Comparison of ENCODE assay signal across 15 cellular contexts in the genomic region with DNA sequence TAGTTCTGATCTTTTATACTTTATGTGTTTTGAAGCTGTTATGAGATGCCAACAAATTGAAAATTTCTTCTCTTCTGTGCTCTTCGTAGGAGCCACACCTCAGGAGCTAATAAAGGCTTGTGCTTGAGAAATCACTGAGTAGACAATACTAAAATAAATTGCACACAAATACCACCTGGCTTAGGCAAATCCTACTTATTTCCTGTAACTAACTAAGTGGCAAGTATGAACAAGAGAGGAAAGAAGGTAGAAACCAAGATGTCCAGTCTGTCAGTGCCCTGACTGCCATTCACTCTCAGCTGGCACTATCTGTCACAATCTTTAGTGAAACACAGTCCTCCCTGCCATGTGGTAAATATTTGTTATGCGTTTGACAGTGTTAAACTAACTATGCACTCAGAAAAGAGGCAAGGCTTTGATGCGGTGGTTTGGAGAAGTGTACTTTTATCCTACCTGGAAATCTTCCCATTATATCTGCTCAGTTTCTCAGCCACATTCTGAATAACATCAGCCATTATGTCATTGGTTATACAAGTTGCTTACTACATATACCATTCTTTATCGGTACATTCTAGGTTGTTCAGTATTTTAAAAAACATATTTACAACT.
DNase-seq lines count a peak whose midpoint lies in the region; ATAC-seq, FAIRE-seq and TF ChIP-seq lines count a peak whose summit lies in the region.
"Had no signal": no experiment of that assay in that cellular context is flagged by ENCODE, and none has a peak within 500 bp of the region (broad histone marks: within the 10 kb centered on the region; RNA-seq: fewer than 3 reads in every experiment).

No MANE protein-coding gene starts in this region.

- no peak for TF ChIP-seq EP300 in H1 (IDR thresholded peaks at IDR 0.05; ENCODE audit: borderline replicate concordance in 1 of 2, low read depth in 2 of 2, low read length in 2 of 2)
- TF ChIP-seq EP300 in tibial nerve (IDR thresholded peaks at IDR 0.05), result no peak

- H3K4me1 ChIP-seq in right atrium auricular region (no peaks in the 10 kb centered on the region), H1 (replicated peaks in 1 of 4; ENCODE audit: control insufficient read depth in 3 of 4, insufficient read depth in 4 of 4, low read length in 3 of 4) (peaks cover 0 to 1% (median 0%) of the 10 kb centered on the region in 4 experiments; a peak in 1 of 7 replicates), hepatocyte (ENCODE audit: insufficient read depth) (no peaks in the 10 kb centered on the region), tibial nerve (no peaks in the 10 kb centered on the region)
- H3K4me1 ChIP-seq: BLaER1 treated with 17β-estradiol and CSF1 and Interleukin-3, amounts not matched to agents 10 nM and 100 nM had no signal

- H3K4me3 ChIP-seq in right atrium auricular region (no peak overlapping the region), H1 (ENCODE audit: extremely low read depth in 1 of 4, insufficient read depth in 2 of 4, low read depth in 3 of 4, low read length in 4 of 4) (no peak overlapping the region), hepatocyte (no peak overlapping the region), tibial nerve (no peak overlapping the region)
- H3K4me3 ChIP-seq: BLaER1 treated with 17β-estradiol and CSF1 and Interleukin-3, amounts not matched to agents 10 nM and 100 nM had no signal

- H3K79me1 ChIP-seq in H1 (ENCODE audit: low read depth, low read length), result no peaks in the 10 kb centered on the region

- H2BK120ac ChIP-seq in H1 (replicated peaks; ENCODE audit: low read depth, low read length), result no peak overlapping the region

- no peak overlapping the region for H3K4ac ChIP-seq in H1 (replicated peaks; ENCODE audit: insufficient read length, low read depth, low read length)

- H3K79me2 ChIP-seq in H1 (ENCODE audit: control insufficient read depth in 1 of 2, insufficient read depth in 2 of 2, low read length in 2 of 2) (no peaks in the 10 kb centered on the region), hepatocyte (no peaks in the 10 kb centered on the region)

- CTCF ChIA-PET in H1 (lab: Charles Lee; ENCODE audit: partially characterized antibody), result no interaction called here

- no peaks in the 10 kb centered on the region for H3K36me3 ChIP-seq in right atrium auricular region
- H3K36me3 ChIP-seq in H1 (ENCODE audit: control insufficient read depth in 2 of 4, insufficient read depth in 4 of 4, low read length in 3 of 4), result no peaks in the 10 kb centered on the region
- no peaks in the 10 kb centered on the region for H3K36me3 ChIP-seq in hepatocyte (replicated peaks; ENCODE audit: insufficient read depth, low read depth)
- H3K36me3 ChIP-seq in tibial nerve, result no peaks in the 10 kb centered on the region
- H3K36me3 ChIP-seq: BLaER1 treated with 17β-estradiol and CSF1 and Interleukin-3, amounts not matched to agents 10 nM and 100 nM had no signal

- H3K9me3 ChIP-seq in right atrium auricular region, result no peaks in the 10 kb centered on the region
- H3K9me3 ChIP-seq in H1 (ENCODE audit: insufficient read depth in 2 of 2, low read depth in 1 of 2, low read length in 1 of 2), result no peaks in the 10 kb centered on the region
- no peaks in the 10 kb centered on the region for H3K9me3 ChIP-seq in hepatocyte (ENCODE audit: low read depth)
- peaks cover 0 to 6% (median 0%) of the 10 kb centered on the region in 4 donors for H3K9me3 ChIP-seq in tibial nerve
- H3K9me3 ChIP-seq: BLaER1 treated with 17β-estradiol and CSF1 and Interleukin-3, amounts not matched to agents 10 nM and 100 nM had no signal

- no peak overlapping the region for H2AK5ac ChIP-seq in H1 (ENCODE audit: low read depth, low read length)

- H4K5ac ChIP-seq in H1 (ENCODE audit: insufficient read length, low read depth, low read length), result no peak overlapping the region

- no peak overlapping the region for H3K18ac ChIP-seq in H1 (ENCODE audit: extremely low read depth, low read length)

- no peak overlapping the region for H2AFZ ChIP-seq in H1 (ENCODE audit: low read length)
- no peak overlapping the region for H2AFZ ChIP-seq in hepatocyte

- no peak overlapping the region for H3K14ac ChIP-seq in H1 (ENCODE audit: insufficient read length)

- H3K23me2 ChIP-seq in H1 (ENCODE audit: low read depth, low read length), result no peaks in the 10 kb centered on the region

- no peaks in the 10 kb centered on the region for H3K9me2 ChIP-seq in hepatocyte (replicated peaks; ENCODE audit: insufficient read depth)

- H3K27ac ChIP-seq in right atrium auricular region (no peak overlapping the region), H1 (ENCODE audit: low read depth, low read length) (no peak overlapping the region), hepatocyte (no peak overlapping the region), tibial nerve (no peak overlapping the region)
- H3K27ac ChIP-seq: BLaER1 treated with 17β-estradiol and CSF1 and Interleukin-3, amounts not matched to agents 10 nM and 100 nM had no signal

- H4K20me1 ChIP-seq in H1 (replicated peaks in 1 of 2; ENCODE audit: control insufficient read depth in 1 of 2, insufficient read depth in 2 of 2, low read length in 2 of 2) (no peaks in the 10 kb centered on the region), hepatocyte (ENCODE audit: insufficient read depth, poor library complexity, severe bottlenecking) (no peaks in the 10 kb centered on the region)
- H4K20me1 ChIP-seq: BLaER1 treated with 17β-estradiol and CSF1 and Interleukin-3, amounts not matched to agents 10 nM and 100 nM had no signal

- TF ChIP-seq CTCF in right atrium auricular region (IDR thresholded peaks at IDR 0.05), result no peak
- TF ChIP-seq CTCF in H1 (IDR thresholded peaks at IDR 0.05; ENCODE audit: control extremely low read depth in 1 of 3, insufficient read depth in 1 of 3, low read depth in 1 of 3, low read length in 3 of 3), result no peak
- TF ChIP-seq CTCF in hepatocyte (IDR thresholded peaks at IDR 0.05; ENCODE audit: poor library complexity), result no peak
- TF ChIP-seq CTCF in tibial nerve (IDR thresholded peaks at IDR 0.05), result no peak

- H2BK12ac ChIP-seq in H1 (ENCODE audit: low read depth, low read length), result no peak overlapping the region

- intact Hi-C loops in Right ventricle myocardium superior (cut with DNase I), result loop anchor here (5.0 kb wide), 1 partner anchor 312 kb away; no protein-coding TSS in a partner anchor

- no peaks in the 10 kb centered on the region for H3K27me3 ChIP-seq in right atrium auricular region
- H3K27me3 ChIP-seq in H1 (replicated peaks in 1 of 4; ENCODE audit: control insufficient read depth in 3 of 4, extremely low read depth in 1 of 4, insufficient read depth in 3 of 4, low read length in 3 of 4), result no peaks in the 10 kb centered on the region
- no peaks in the 10 kb centered on the region for H3K27me3 ChIP-seq in hepatocyte
- H3K27me3 ChIP-seq in tibial nerve, result no peaks in the 10 kb centered on the region
- H3K27me3 ChIP-seq: BLaER1 treated with 17β-estradiol and CSF1 and Interleukin-3, amounts not matched to agents 10 nM and 100 nM had no signal

- H3K56ac ChIP-seq in H1 (replicated peaks; ENCODE audit: insufficient read length, low read depth, low read length), result no peak overlapping the region

- POLR2A ChIA-PET in H1 (lab: Charles Lee; ENCODE audit: partially characterized antibody), result no interaction called here

- H2BK5ac ChIP-seq in H1 (ENCODE audit: low read depth, low read length), result no peak overlapping the region

- TF ChIP-seq POLR2A in H1 (IDR thresholded peaks at IDR 0.05; ENCODE audit: control extremely low read depth in 1 of 2, low read depth in 2 of 2, low read length in 2 of 2), result no peak
- no peak for TF ChIP-seq POLR2A in tibial nerve (IDR thresholded peaks at IDR 0.05)

- TF ChIP-seq RAD21 in H1 (IDR thresholded peaks at IDR 0.05 in 1 of 2, conservative IDR thresholded peaks at IDR 0.05 in 1 of 2; ENCODE audit: low read depth in 2 of 2, low read length in 2 of 2), result no peak

- no peak overlapping the region for H3K23ac ChIP-seq in H1 (ENCODE audit: insufficient read length)

- no peak overlapping the region for H3K4me2 ChIP-seq in H1 (ENCODE audit: insufficient read depth in 1 of 2, low read depth in 2 of 2, low read length in 2 of 2)
- H3K4me2 ChIP-seq in hepatocyte, result peak overlapping the region; percentile 17
- H3K4me2 ChIP-seq: BLaER1 treated with 17β-estradiol and CSF1 and Interleukin-3, amounts not matched to agents 10 nM and 100 nM had no signal

- ATAC-seq in Right ventricle myocardium superior (ENCODE audit: poor library complexity) (peak; percentile 35), HG02763 (IDR thresholded peaks at IDR 0.05; ENCODE audit: unreplicated experiment) (no peak), GM21390 (IDR thresholded peaks at IDR 0.05; ENCODE audit: unreplicated experiment) (no peak)
- ATAC-seq: CD8-positive, alpha-beta T cell; HepG2 had no signal

- peak overlapping the region; percentile 62; the same call in 1 of the 2 replicates for H2BK20ac ChIP-seq in H1 (ENCODE audit: low read length)

- no peak overlapping the region for H2BK15ac ChIP-seq in H1 (ENCODE audit: low read length)

- H4K8ac ChIP-seq in H1 (ENCODE audit: extremely low read depth, insufficient read depth, low read length), result no peak overlapping the region

- FAIRE-seq in H1 (lab: Jason Lieb, UNC), result no peak
- FAIRE-seq: HepG2 had no signal

- DNase-seq in Right ventricle myocardium superior (no peak), right atrium auricular region (ENCODE audit: low spot score) (no peak), H1 (ENCODE audit: low read depth in 1 of 2, low spot score in 2 of 2) (no peak), hepatocyte (ENCODE audit: low spot score) (no peak), tibial nerve (ENCODE audit: low spot score in 2 of 2) (no peak)
- DNase-seq: Calu3; CD8-positive, alpha-beta T cell; DMS79; GF-D8; GOT3; H9 had no signal

- WGBS in H1 (ENCODE audit: extremely low coverage in 1 of 2, insufficient coverage in 1 of 2, insufficient read length in 1 of 2, insufficient replicate concordance in 2 of 2, low coverage in 1 of 2, low lambda C conversion rate in 2 of 2, missing lambda C conversion rate in 1 of 2), 2 experiments, result 91% methylated on average over 4 of the region's 4 CpGs; no CpG with 5 or more reads in 1 of the 2 experiments
- WGBS in hepatocyte (ENCODE audit: low lambda C conversion rate, missing lambda C conversion rate), result 47% methylated on average over 4 of the region's 4 CpGs
- 83 to 85% methylated on average over 4 of the region's 4 CpGs for WGBS in tibial nerve, 2 donors

- no peak overlapping the region for H4K91ac ChIP-seq in H1 (replicated peaks; ENCODE audit: insufficient read length, low read length)

- no peak overlapping the region for H3K9ac ChIP-seq in H1 (replicated peaks in 1 of 4; ENCODE audit: extremely low read depth in 1 of 4, low read depth in 3 of 4, low read length in 3 of 4)
- H3K9ac ChIP-seq: BLaER1 treated with 17β-estradiol and CSF1 and Interleukin-3, amounts not matched to agents 10 nM and 100 nM had no signal

TF ChIP-seq in H1, 55 proteins besides CTCF, POLR2A, EP300 and RAD21 (continues in another document):
- TF ChIP-seq CHD1 (IDR thresholded peaks at IDR 0.05; ENCODE audit: low read depth, low read length) (no peak), RNF2 (IDR thresholded peaks at IDR 0.05; ENCODE audit: borderline replicate concordance, low read depth, low read length, missing control alignments, poor library complexity, severe bottlenecking) (no peak), KDM5A (IDR thresholded peaks at IDR 0.05; ENCODE audit: low read length) (no peak), GABPA (IDR thresholded peaks at IDR 0.05; ENCODE audit: borderline replicate concordance, insufficient read depth, low read length) (no peak)
